In genomic region chr20:24331939-24332338, GRCh38 we compare ENCODE assay signal across 37 cellular contexts.
"Had no signal": no experiment of that assay in that cellular context is flagged by ENCODE, and none has a peak within 500 bp of the region (broad histone marks: within the 10 kb centered on the region; RNA-seq: fewer than 3 reads in every experiment).

No MANE protein-coding gene starts in this region.

- H3K27ac ChIP-seq: adrenal gland, ascending aorta, body of pancreas, brain microvascular endothelial cell, breast epithelium, cardiac muscle cell had no signal

- H3K4me3 Mint-ChIP-seq: activated naive CD4-positive, alpha-beta T cell treated with anti-CD3 and anti-CD28 coated beads for 36 hours; activated naive CD4-positive, alpha-beta T cell treated with anti-CD3 and anti-CD28 coated beads, Interleukin-2, amount 10 ng/mL, durations not matched to agents 7 days and 5 days; activated naive CD4-positive, alpha-beta T cell treated with anti-CD3 and anti-CD28 coated beads, Interleukin-2, amount 50 U/mL, for 24 hours; activated naive CD8-positive, alpha-beta T cell; activated naive CD8-positive, alpha-beta T cell treated with anti-CD3 and anti-CD28 coated beads for 36 hours; activated naive CD8-positive, alpha-beta T cell treated with anti-CD3 and anti-CD28 coated beads, Interleukin-2, amount 10 ng/mL, durations not matched to agents 7 days and 5 days; activated naive CD8-positive, alpha-beta T cell treated with anti-CD3 and anti-CD28 coated beads, Interleukin-2, amount 50 U/mL, for 24 hours; activated T-cell treated with anti-CD3 and anti-CD28 coated beads, Interleukin-2, amount 50 U/mL, for 24 hours; activated T-cell treated with anti-CD3 and anti-CD28 coated beads, Interleukin-2, amount 50 U/mL, for 4 hours; activated T-cell treated with anti-CD3 and anti-CD28 coated beads, Interleukin-2, amount 50 U/mL, for 72 hours; activated T-helper 1 cell treated with anti-CD3 and anti-CD28 coated beads, Interleukin-12 subunit alpha, Interleukin-12 subunit beta, Interleukin-2, Interleukin-4 antibody, amounts not matched to agents 30 ng/mL and 10 ng/mL and 1 ng/mL, durations not matched to agents 14 hours and 24 hours and 36 hours; activated T-helper 17 cell treated with anti-CD3 and anti-CD28 coated beads, Interleukin-2, amount 50 U/mL, for 72 hours; brain; central memory CD8-positive, alpha-beta T cell had no signal

- DNase-seq: activated effector memory CD4-positive, alpha-beta T cell treated with anti-CD3 and anti-CD28 coated beads, Interleukin-2, amount 50 U/mL, for 16 hours; activated effector memory CD4-positive, alpha-beta T cell treated with Interleukin-2 at 50 U/mL for 16 hours; activated gamma-delta T cell; activated gamma-delta T cell treated with Interleukin-2 at 50 U/mL for 16 hours; activated naive CD4-positive, alpha-beta T cell; activated naive CD4-positive, alpha-beta T cell treated with anti-CD3 and anti-CD28 coated beads for 36 hours; activated naive CD4-positive, alpha-beta T cell treated with anti-CD3 and anti-CD28 coated beads, Interleukin-2, amount 10 ng/mL, durations not matched to agents 7 days and 5 days; activated naive CD4-positive, alpha-beta T cell treated with anti-CD3 and anti-CD28 coated beads, Interleukin-2, amount 50 U/mL, for 16 hours; activated naive CD4-positive, alpha-beta T cell treated with Interleukin-2 at 50 U/mL for 16 hours; activated naive CD8-positive, alpha-beta T cell treated with anti-CD3 and anti-CD28 coated beads for 36 hours; activated naive CD8-positive, alpha-beta T cell treated with anti-CD3 and anti-CD28 coated beads, Interleukin-2, amount 10 ng/mL, durations not matched to agents 7 days and 5 days; activated naive CD8-positive, alpha-beta T cell treated with anti-CD3 and anti-CD28 coated beads, Interleukin-2, amount 50 U/mL, for 24 hours; activated T-cell treated with anti-CD3 and anti-CD28 coated beads, Interleukin-2, amount 50 U/mL, for 1 hour; activated T-cell treated with anti-CD3 and anti-CD28 coated beads, Interleukin-2, amount 50 U/mL, for 24 hours; activated T-cell treated with anti-CD3 and anti-CD28 coated beads, Interleukin-2, amount 50 U/mL, for 4 hours; activated T-cell treated with anti-CD3 and anti-CD28 coated beads, Interleukin-2, amount 50 U/mL, for 48 hours; activated T-cell treated with anti-CD3 and anti-CD28 coated beads, Interleukin-2, amount 50 U/mL, for 72 hours; adrenal gland; amniotic stem cell; amygdala; anterior cingulate cortex; aorta; body of pancreas; brain microvascular endothelial cell; caudate nucleus; cerebellar nuclear complex had no signal

- H3K27me3 Mint-ChIP-seq: activated naive CD4-positive, alpha-beta T cell treated with anti-CD3 and anti-CD28 coated beads, Interleukin-2, amount 10 ng/mL, durations not matched to agents 7 days and 5 days; activated naive CD4-positive, alpha-beta T cell treated with anti-CD3 and anti-CD28 coated beads, Interleukin-2, amount 50 U/mL, for 24 hours; activated naive CD8-positive, alpha-beta T cell; activated naive CD8-positive, alpha-beta T cell treated with anti-CD3 and anti-CD28 coated beads for 36 hours; activated naive CD8-positive, alpha-beta T cell treated with anti-CD3 and anti-CD28 coated beads, Interleukin-2, amount 10 ng/mL, durations not matched to agents 7 days and 5 days; activated naive CD8-positive, alpha-beta T cell treated with anti-CD3 and anti-CD28 coated beads, Interleukin-2, amount 50 U/mL, for 24 hours; activated T-cell treated with anti-CD3 and anti-CD28 coated beads, Interleukin-2, amount 50 U/mL, for 24 hours had no signal

- H3K36me3 ChIP-seq: adrenal gland, ascending aorta, brain microvascular endothelial cell, breast epithelium, cardiac muscle cell had no signal

- H3K9me3 ChIP-seq: adrenal gland, ascending aorta, body of pancreas, breast epithelium had no signal

- H3K27ac Mint-ChIP-seq: activated naive CD4-positive, alpha-beta T cell treated with anti-CD3 and anti-CD28 coated beads for 36 hours; activated naive CD4-positive, alpha-beta T cell treated with anti-CD3 and anti-CD28 coated beads, Interleukin-2, amount 10 ng/mL, durations not matched to agents 7 days and 5 days; activated naive CD4-positive, alpha-beta T cell treated with anti-CD3 and anti-CD28 coated beads, Interleukin-2, amount 50 U/mL, for 24 hours; activated naive CD4-positive, alpha-beta T cell treated with anti-CD3 and anti-CD28 coated beads, Interleukin-2, amount 50 U/mL, for 72 hours; activated naive CD8-positive, alpha-beta T cell; activated naive CD8-positive, alpha-beta T cell treated with anti-CD3 and anti-CD28 coated beads for 36 hours; activated naive CD8-positive, alpha-beta T cell treated with anti-CD3 and anti-CD28 coated beads, Interleukin-2, amount 10 ng/mL, durations not matched to agents 7 days and 5 days; activated naive CD8-positive, alpha-beta T cell treated with anti-CD3 and anti-CD28 coated beads, Interleukin-2, amount 50 U/mL, for 24 hours; activated T-cell treated with anti-CD3 and anti-CD28 coated beads, Interleukin-2, amount 50 U/mL, for 24 hours; activated T-cell treated with anti-CD3 and anti-CD28 coated beads, Interleukin-2, amount 50 U/mL, for 72 hours; activated T-helper 1 cell treated with anti-CD3 and anti-CD28 coated beads, Interleukin-12 subunit alpha, Interleukin-12 subunit beta, Interleukin-2, Interleukin-4 antibody, amounts not matched to agents 30 ng/mL and 10 ng/mL and 1 ng/mL, durations not matched to agents 14 hours and 24 hours and 36 hours; activated T-helper 17 cell treated with anti-CD3 and anti-CD28 coated beads, Interleukin-2, amount 50 U/mL, for 72 hours; activated T-helper 2 cell treated with anti-CD3 and anti-CD28 coated beads, Interferon-gamma antibody, Interleukin-2, Interleukin-4, amounts not matched to agents 10 μg/mL and 5 μg/mL and 100 μg/mL, durations not matched to agents 14 hours and 24 hours and 36 hours; brain had no signal

- H3K9me3 Mint-ChIP-seq: activated naive CD4-positive, alpha-beta T cell treated with anti-CD3 and anti-CD28 coated beads for 36 hours; activated naive CD4-positive, alpha-beta T cell treated with anti-CD3 and anti-CD28 coated beads, Interleukin-2, amount 10 ng/mL, durations not matched to agents 7 days and 5 days; activated naive CD4-positive, alpha-beta T cell treated with anti-CD3 and anti-CD28 coated beads, Interleukin-2, amount 50 U/mL, for 24 hours; activated naive CD4-positive, alpha-beta T cell treated with anti-CD3 and anti-CD28 coated beads, Interleukin-2, amount 50 U/mL, for 72 hours; activated naive CD8-positive, alpha-beta T cell treated with anti-CD3 and anti-CD28 coated beads for 36 hours; activated naive CD8-positive, alpha-beta T cell treated with anti-CD3 and anti-CD28 coated beads, Interleukin-2, amount 10 ng/mL, durations not matched to agents 7 days and 5 days; activated naive CD8-positive, alpha-beta T cell treated with anti-CD3 and anti-CD28 coated beads, Interleukin-2, amount 50 U/mL, for 24 hours; activated T-cell treated with anti-CD3 and anti-CD28 coated beads, Interleukin-2, amount 50 U/mL, for 24 hours; activated T-cell treated with anti-CD3 and anti-CD28 coated beads, Interleukin-2, amount 50 U/mL, for 4 hours; activated T-cell treated with anti-CD3 and anti-CD28 coated beads, Interleukin-2, amount 50 U/mL, for 72 hours; activated T-helper 1 cell treated with anti-CD3 and anti-CD28 coated beads, Interleukin-12 subunit alpha, Interleukin-12 subunit beta, Interleukin-2, Interleukin-4 antibody, amounts not matched to agents 30 ng/mL and 10 ng/mL and 1 ng/mL, durations not matched to agents 14 hours and 24 hours and 36 hours; activated T-helper 17 cell treated with anti-CD3 and anti-CD28 coated beads, Interleukin-2, amount 50 U/mL, for 72 hours; activated T-helper 2 cell treated with anti-CD3 and anti-CD28 coated beads, Interferon-gamma antibody, Interleukin-2, Interleukin-4, amounts not matched to agents 10 μg/mL and 5 μg/mL and 100 μg/mL, durations not matched to agents 14 hours and 24 hours and 36 hours; brain; central memory CD8-positive, alpha-beta T cell had no signal

- H3K4me1 ChIP-seq: adrenal gland, ascending aorta, body of pancreas, breast epithelium had no signal

- H3K27me3 ChIP-seq: adrenal gland, ascending aorta, body of pancreas, brain microvascular endothelial cell, breast epithelium had no signal

- H3K36me3 Mint-ChIP-seq: activated naive CD4-positive, alpha-beta T cell treated with anti-CD3 and anti-CD28 coated beads, Interleukin-2, amount 10 ng/mL, durations not matched to agents 7 days and 5 days; activated naive CD4-positive, alpha-beta T cell treated with anti-CD3 and anti-CD28 coated beads, Interleukin-2, amount 50 U/mL, for 24 hours; activated naive CD4-positive, alpha-beta T cell treated with anti-CD3 and anti-CD28 coated beads, Interleukin-2, amount 50 U/mL, for 72 hours; activated naive CD8-positive, alpha-beta T cell; activated naive CD8-positive, alpha-beta T cell treated with anti-CD3 and anti-CD28 coated beads for 36 hours; brain had no signal

- ATAC-seq: activated naive CD4-positive, alpha-beta T cell treated with anti-CD3 and anti-CD28 coated beads, Interleukin-2, amount 50 U/mL, for 72 hours; activated naive CD8-positive, alpha-beta T cell treated with anti-CD3 and anti-CD28 coated beads, Interleukin-2, amount 50 U/mL, for 24 hours; activated T-cell treated with anti-CD3 and anti-CD28 coated beads, Interleukin-2, amount 50 U/mL, for 4 hours; activated T-cell treated with anti-CD3 and anti-CD28 coated beads, Interleukin-2, amount 50 U/mL, for 72 hours; activated T-helper 17 cell treated with anti-CD3 and anti-CD28 coated beads, Interleukin-2, amount 50 U/mL, for 72 hours; body of pancreas had no signal

- H3K4me3 ChIP-seq: adrenal gland, ascending aorta, body of pancreas, breast epithelium, cardiac muscle cell had no signal

- H3K4me1 Mint-ChIP-seq: activated naive CD4-positive, alpha-beta T cell treated with anti-CD3 and anti-CD28 coated beads, Interleukin-2, amount 50 U/mL, for 24 hours; activated T-helper 17 cell treated with anti-CD3 and anti-CD28 coated beads, Interleukin-2, amount 50 U/mL, for 72 hours; brain; central memory CD8-positive, alpha-beta T cell had no signal
